Comparison of ENCODE assay signal across 1 cellular context in genomic region chr11:86948733-86949132, GRCh38.
TF ChIP-seq lines count a peak whose summit lies in the region.

No MANE protein-coding gene starts in this region.

TF ChIP-seq in GM23338, 12 proteins besides CTCF, POLR2A, EP300 and RAD21 (continued from another document):
- TF ChIP-seq ZNF462 (CRISPR knock-in tag; IDR thresholded peaks at IDR 0.05) = no peak
- TF ChIP-seq, protein P1, sequence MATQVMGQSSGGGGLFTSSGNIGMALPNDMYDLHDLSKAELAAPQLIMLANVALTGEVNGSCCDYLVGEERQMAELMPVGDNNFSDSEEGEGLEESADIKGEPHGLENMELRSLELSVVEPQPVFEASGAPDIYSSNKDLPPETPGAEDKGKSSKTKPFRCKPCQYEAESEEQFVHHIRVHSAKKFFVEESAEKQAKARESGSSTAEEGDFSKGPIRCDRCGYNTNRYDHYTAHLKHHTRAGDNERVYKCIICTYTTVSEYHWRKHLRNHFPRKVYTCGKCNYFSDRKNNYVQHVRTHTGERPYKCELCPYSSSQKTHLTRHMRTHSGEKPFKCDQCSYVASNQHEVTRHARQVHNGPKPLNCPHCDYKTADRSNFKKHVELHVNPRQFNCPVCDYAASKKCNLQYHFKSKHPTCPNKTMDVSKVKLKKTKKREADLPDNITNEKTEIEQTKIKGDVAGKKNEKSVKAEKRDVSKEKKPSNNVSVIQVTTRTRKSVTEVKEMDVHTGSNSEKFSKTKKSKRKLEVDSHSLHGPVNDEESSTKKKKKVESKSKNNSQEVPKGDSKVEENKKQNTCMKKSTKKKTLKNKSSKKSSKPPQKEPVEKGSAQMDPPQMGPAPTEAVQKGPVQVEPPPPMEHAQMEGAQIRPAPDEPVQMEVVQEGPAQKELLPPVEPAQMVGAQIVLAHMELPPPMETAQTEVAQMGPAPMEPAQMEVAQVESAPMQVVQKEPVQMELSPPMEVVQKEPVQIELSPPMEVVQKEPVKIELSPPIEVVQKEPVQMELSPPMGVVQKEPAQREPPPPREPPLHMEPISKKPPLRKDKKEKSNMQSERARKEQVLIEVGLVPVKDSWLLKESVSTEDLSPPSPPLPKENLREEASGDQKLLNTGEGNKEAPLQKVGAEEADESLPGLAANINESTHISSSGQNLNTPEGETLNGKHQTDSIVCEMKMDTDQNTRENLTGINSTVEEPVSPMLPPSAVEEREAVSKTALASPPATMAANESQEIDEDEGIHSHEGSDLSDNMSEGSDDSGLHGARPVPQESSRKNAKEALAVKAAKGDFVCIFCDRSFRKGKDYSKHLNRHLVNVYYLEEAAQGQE (IDR thresholded peaks at IDR 0.05; ENCODE audit: unreplicated experiment) = no peak
- no peak for TF ChIP-seq EZH2phosphoT487 (IDR thresholded peaks at IDR 0.05; ENCODE audit: unreplicated experiment)
- no peak for TF ChIP-seq NANOG (IDR thresholded peaks at IDR 0.05; ENCODE audit: borderline replicate concordance)
- TF ChIP-seq POLR2AphosphoS5 (IDR thresholded peaks at IDR 0.05; ENCODE audit: low read depth) = no peak
